Comparison of ENCODE assay signal across 12 cellular contexts in the genomic region with DNA sequence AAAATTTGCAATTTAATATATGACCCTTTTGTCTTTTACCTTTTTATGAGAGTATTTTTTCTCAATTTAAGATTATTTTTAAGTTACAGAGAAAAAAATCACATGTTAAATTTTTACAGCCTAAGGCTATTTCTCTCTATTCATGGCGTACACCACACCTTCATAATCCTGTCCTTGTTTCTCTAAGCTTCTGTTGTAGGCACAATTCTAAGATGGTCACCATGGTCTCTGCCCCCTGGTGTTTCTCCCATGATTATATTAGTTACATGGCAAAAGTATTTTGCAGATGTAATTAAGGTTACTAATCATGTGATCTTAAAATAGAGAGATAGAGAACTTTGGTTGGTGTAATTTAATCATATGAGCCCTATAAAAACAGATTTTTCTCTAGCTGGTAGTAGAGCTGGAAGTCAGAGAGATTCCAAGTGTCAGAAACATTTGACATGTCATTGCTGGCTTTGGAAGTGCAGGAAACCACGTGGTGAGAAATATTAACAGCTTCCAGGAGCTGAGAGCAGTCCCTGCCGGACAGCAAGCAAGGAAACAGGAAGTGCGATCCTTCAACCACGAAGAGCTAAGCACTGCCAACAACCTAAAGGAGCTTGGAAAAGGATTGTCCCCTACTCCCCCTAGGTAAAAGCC.
DNase-seq lines count a peak whose midpoint lies in the region; ATAC-seq, FAIRE-seq and TF ChIP-seq lines count a peak whose summit lies in the region.
"Had no signal": no experiment of that assay in that cellular context is flagged by ENCODE, and none has a peak within 500 bp of the region (broad histone marks: within the 10 kb centered on the region; RNA-seq: fewer than 3 reads in every experiment).

No MANE protein-coding gene starts in this region.

- H3K27ac ChIP-seq in cardiac muscle cell = no peak overlapping the region
- H3K27ac ChIP-seq: upper lobe of left lung had no signal

- peak; percentile 27 for DNase-seq in SKM-1 treated with dmso at 0.1 percent for 144 hours (lab: John Stamatoyannopoulos, UW; ENCODE audit: unreplicated experiment)
- DNase-seq in SKM-1 (lab: John Stamatoyannopoulos, UW; ENCODE audit: unreplicated experiment) = no peak
- DNase-seq in cardiac muscle cell (ENCODE audit: low read depth in 1 of 2, low spot score in 1 of 2) = peak in 1 of 2 donors; percentile 94
- peak; percentile 14 for DNase-seq in urothelium cell line (ENCODE audit: low spot score)
- no peak for DNase-seq in activated CD4-positive, alpha-beta T cell treated with anti-CD3 and anti-CD28 coated beads, Interleukin-2, amount 50 U/mL, for 1 hour
- no peak for DNase-seq in NCI-H2196 (lab: John Stamatoyannopoulos, UW; ENCODE audit: unreplicated experiment)
- DNase-seq: activated B cell treated with CpG ODN at 0.5 μM for 24 hours; stimulated activated CD4-positive, alpha-beta T cell treated with anti-CD3 and anti-CD28 coated beads, Interleukin-4, amount 100 ng/mL, for 4 hours; upper lobe of left lung had no signal

- H3K4me1 ChIP-seq in cardiac muscle cell (ENCODE audit: low read depth) = peaks cover 2% of the 10 kb centered on the region

- H3K9me3 ChIP-seq in cardiac muscle cell (ENCODE audit: low read depth) = no peaks in the 10 kb centered on the region
- H3K9me3 ChIP-seq: upper lobe of left lung had no signal

- H3K4me3 ChIP-seq in cardiac muscle cell = no peak overlapping the region
- H3K4me3 ChIP-seq: upper lobe of left lung had no signal

- FAIRE-seq in urothelium cell line (lab: Jason Lieb, UNC) = no peak

- peak; percentile 25 for TF ChIP-seq CTCF in cardiac muscle cell (IDR thresholded peaks at IDR 0.05; ENCODE audit: low read depth, low read length)

- no peaks in the 10 kb centered on the region for H3K27me3 ChIP-seq in cardiac muscle cell
- H3K27me3 ChIP-seq: upper lobe of left lung had no signal

- H3K36me3 ChIP-seq in cardiac muscle cell = no peaks in the 10 kb centered on the region
- H3K36me3 ChIP-seq: upper lobe of left lung had no signal

- ATAC-seq in SK-N-SH treated with all-trans-retinoic acid at 6 μM for 48 hours = peak; percentile 37; the same call in 1 of the 3 replicates
- ATAC-seq in GM21576 (IDR thresholded peaks at IDR 0.05; ENCODE audit: unreplicated experiment) = no peak
- ATAC-seq: activated naive CD4-positive, alpha-beta T cell treated with anti-CD3 and anti-CD28 coated beads, Interleukin-2, amount 50 U/mL, for 72 hours had no signal

TF ChIP-seq in SK-N-SH treated with all-trans-retinoic acid at 6 μM for 48 hours, 23 proteins besides CTCF, POLR2A, EP300 and RAD21:
- TF ChIP-seq PPARA (CRISPR knock-in tag; IDR thresholded peaks at IDR 0.05; ENCODE audit: borderline replicate concordance) (no peak), SNAI2 (CRISPR knock-in tag; IDR thresholded peaks at IDR 0.05) (no peak), ZNF70 (CRISPR knock-in tag; IDR thresholded peaks at IDR 0.05) (no peak), ARNTL (CRISPR knock-in tag; IDR thresholded peaks at IDR 0.05; ENCODE audit: borderline replicate concordance, low read depth) (no peak), ZFP30 (CRISPR knock-in tag; IDR thresholded peaks at IDR 0.05) (no peak), ESRRG (CRISPR knock-in tag; IDR thresholded peaks at IDR 0.05) (no peak), OSR1 (CRISPR knock-in tag; IDR thresholded peaks at IDR 0.05) (no peak), TOX (CRISPR knock-in tag; IDR thresholded peaks at IDR 0.05; ENCODE audit: borderline replicate concordance) (no peak), ISL1 (CRISPR knock-in tag; IDR thresholded peaks at IDR 0.05) (no peak), ZNF8 (CRISPR knock-in tag; IDR thresholded peaks at IDR 0.05) (no peak), ZFP3 (CRISPR knock-in tag; IDR thresholded peaks at IDR 0.05) (no peak)
- TF ChIP-seq, protein P1, sequence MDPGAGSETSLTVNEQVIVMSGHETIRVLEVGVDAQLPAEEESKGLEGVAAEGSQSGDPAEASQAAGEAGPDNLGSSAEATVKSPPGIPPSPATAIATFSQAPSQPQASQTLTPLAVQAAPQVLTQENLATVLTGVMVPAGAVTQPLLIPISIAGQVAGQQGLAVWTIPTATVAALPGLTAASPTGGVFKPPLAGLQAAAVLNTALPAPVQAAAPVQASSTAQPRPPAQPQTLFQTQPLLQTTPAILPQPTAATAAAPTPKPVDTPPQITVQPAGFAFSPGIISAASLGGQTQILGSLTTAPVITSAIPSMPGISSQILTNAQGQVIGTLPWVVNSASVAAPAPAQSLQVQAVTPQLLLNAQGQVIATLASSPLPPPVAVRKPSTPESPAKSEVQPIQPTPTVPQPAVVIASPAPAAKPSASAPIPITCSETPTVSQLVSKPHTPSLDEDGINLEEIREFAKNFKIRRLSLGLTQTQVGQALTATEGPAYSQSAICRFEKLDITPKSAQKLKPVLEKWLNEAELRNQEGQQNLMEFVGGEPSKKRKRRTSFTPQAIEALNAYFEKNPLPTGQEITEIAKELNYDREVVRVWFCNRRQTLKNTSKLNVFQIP (CRISPR knock-in tag; IDR thresholded peaks at IDR 0.05; ENCODE audit: borderline replicate concordance, low read depth) = no peak
- TF ChIP-seq, protein P2, sequence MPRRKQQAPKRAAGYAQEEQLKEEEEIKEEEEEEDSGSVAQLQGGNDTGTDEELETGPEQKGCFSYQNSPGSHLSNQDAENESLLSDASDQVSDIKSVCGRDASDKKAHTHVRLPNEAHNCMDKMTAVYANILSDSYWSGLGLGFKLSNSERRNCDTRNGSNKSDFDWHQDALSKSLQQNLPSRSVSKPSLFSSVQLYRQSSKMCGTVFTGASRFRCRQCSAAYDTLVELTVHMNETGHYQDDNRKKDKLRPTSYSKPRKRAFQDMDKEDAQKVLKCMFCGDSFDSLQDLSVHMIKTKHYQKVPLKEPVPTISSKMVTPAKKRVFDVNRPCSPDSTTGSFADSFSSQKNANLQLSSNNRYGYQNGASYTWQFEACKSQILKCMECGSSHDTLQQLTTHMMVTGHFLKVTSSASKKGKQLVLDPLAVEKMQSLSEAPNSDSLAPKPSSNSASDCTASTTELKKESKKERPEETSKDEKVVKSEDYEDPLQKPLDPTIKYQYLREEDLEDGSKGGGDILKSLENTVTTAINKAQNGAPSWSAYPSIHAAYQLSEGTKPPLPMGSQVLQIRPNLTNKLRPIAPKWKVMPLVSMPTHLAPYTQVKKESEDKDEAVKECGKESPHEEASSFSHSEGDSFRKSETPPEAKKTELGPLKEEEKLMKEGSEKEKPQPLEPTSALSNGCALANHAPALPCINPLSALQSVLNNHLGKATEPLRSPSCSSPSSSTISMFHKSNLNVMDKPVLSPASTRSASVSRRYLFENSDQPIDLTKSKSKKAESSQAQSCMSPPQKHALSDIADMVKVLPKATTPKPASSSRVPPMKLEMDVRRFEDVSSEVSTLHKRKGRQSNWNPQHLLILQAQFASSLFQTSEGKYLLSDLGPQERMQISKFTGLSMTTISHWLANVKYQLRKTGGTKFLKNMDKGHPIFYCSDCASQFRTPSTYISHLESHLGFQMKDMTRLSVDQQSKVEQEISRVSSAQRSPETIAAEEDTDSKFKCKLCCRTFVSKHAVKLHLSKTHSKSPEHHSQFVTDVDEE (CRISPR knock-in tag; IDR thresholded peaks at IDR 0.05) = no peak
- TF ChIP-seq, protein P3, sequence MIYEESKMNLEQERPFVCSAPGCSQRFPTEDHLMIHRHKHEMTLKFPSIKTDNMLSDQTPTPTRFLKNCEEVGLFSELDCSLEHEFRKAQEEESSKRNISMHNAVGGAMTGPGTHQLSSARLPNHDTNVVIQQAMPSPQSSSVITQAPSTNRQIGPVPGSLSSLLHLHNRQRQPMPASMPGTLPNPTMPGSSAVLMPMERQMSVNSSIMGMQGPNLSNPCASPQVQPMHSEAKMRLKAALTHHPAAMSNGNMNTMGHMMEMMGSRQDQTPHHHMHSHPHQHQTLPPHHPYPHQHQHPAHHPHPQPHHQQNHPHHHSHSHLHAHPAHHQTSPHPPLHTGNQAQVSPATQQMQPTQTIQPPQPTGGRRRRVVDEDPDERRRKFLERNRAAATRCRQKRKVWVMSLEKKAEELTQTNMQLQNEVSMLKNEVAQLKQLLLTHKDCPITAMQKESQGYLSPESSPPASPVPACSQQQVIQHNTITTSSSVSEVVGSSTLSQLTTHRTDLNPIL (CRISPR knock-in tag; IDR thresholded peaks at IDR 0.05; ENCODE audit: low read depth) = no peak

Comparison
In these comparisons a context has a peak if more than half of its experiments do, and no peak if none do; other contexts are left out.
1. DNase-seq: peak in SKM-1 treated with dmso at 0.1 percent for 144 hours (single experiment) and urothelium cell line (single experiment); none in SKM-1 (single experiment), activated CD4-positive, alpha-beta T cell treated with anti-CD3 and anti-CD28 coated beads, Interleukin-2, amount 50 U/mL, for 1 hour (single experiment) and NCI-H2196 (single experiment).